Comparison of ENCODE assay signal across 29 cellular contexts in genomic region chr4:5755161-5755560, GRCh38.
"Had no signal": no experiment of that assay in that cellular context is flagged by ENCODE, and none has a peak within 500 bp of the region (broad histone marks: within the 10 kb centered on the region; RNA-seq: fewer than 3 reads in every experiment).

No MANE protein-coding gene starts in this region.

- H3K4me1 Mint-ChIP-seq: stimulated activated naive B cell treated with anti-CD40 and anti-IgM and Interleukin-4, amounts not matched to agents 10 μg/mL and 1 μg/mL and 100 μg/mL, for 72 hours had no signal

- ATAC-seq: body of pancreas; left lobe of liver; lower lobe of right lung; mucosa of descending colon; natural killer cell treated with Interleukin-12 subunit alpha and Interleukin-12 subunit beta and Interleukin-15 and Interleukin-18, amount 100 ng/mL, for 72 hours; pancreas; stimulated activated naive B cell treated with anti-CD40 and anti-IgM and Interleukin-4, amounts not matched to agents 10 μg/mL and 1 μg/mL and 100 μg/mL, for 72 hours had no signal

- H3K4me3 Mint-ChIP-seq: activated naive CD8-positive, alpha-beta T cell; dendritic cell treated with granulocyte-macrophage colony-stimulating factor and Interleukin-4, amounts not matched to agents 40 ng/mL and 50 ng/mL, for 4 days; natural killer cell treated with Interleukin-12 subunit alpha and Interleukin-12 subunit beta and Interleukin-15 and Interleukin-18, amount 100 ng/mL, for 72 hours; stimulated activated naive B cell treated with anti-CD40 and anti-IgM and Interleukin-4, amounts not matched to agents 10 μg/mL and 1 μg/mL and 100 μg/mL, for 72 hours had no signal

- H3K27me3 ChIP-seq: body of pancreas, cardiac muscle cell, esophagus muscularis mucosa, neutrophil, pancreas, stomach, thyroid gland had no signal

- H3K36me3 Mint-ChIP-seq: activated naive CD8-positive, alpha-beta T cell; natural killer cell treated with Interleukin-12 subunit alpha and Interleukin-12 subunit beta and Interleukin-15 and Interleukin-18, amount 100 ng/mL, for 72 hours; stimulated activated naive B cell treated with anti-CD40 and anti-IgM and Interleukin-4, amounts not matched to agents 10 μg/mL and 1 μg/mL and 100 μg/mL, for 72 hours had no signal

- H3K36me3 ChIP-seq: cardiac muscle cell, neutrophil, prostate gland had no signal

- H3K27me3 Mint-ChIP-seq: dendritic cell treated with granulocyte-macrophage colony-stimulating factor and Interleukin-4, amounts not matched to agents 40 ng/mL and 50 ng/mL, for 4 days; natural killer cell treated with Interleukin-12 subunit alpha and Interleukin-12 subunit beta and Interleukin-15 and Interleukin-18, amount 100 ng/mL, for 72 hours; stimulated activated naive B cell treated with anti-CD40 and anti-IgM and Interleukin-4, amounts not matched to agents 10 μg/mL and 1 μg/mL and 100 μg/mL, for 72 hours had no signal

- H3K4me3 ChIP-seq: body of pancreas, cardiac muscle cell, esophagus muscularis mucosa, lower lobe of right lung, mucosa of descending colon, pancreas, prostate gland, stomach, thyroid gland had no signal

- H3K9me3 Mint-ChIP-seq: dendritic cell treated with granulocyte-macrophage colony-stimulating factor and Interleukin-4, amounts not matched to agents 40 ng/mL and 50 ng/mL, for 4 days; natural killer cell treated with Interleukin-12 subunit alpha and Interleukin-12 subunit beta and Interleukin-15 and Interleukin-18, amount 100 ng/mL, for 72 hours; stimulated activated naive B cell treated with anti-CD40 and anti-IgM and Interleukin-4, amounts not matched to agents 10 μg/mL and 1 μg/mL and 100 μg/mL, for 72 hours had no signal

- H3K9me3 ChIP-seq: body of pancreas, lower lobe of right lung, mucosa of descending colon, neutrophil, pancreas, prostate gland, stomach, thyroid gland had no signal

- H3K27ac ChIP-seq: body of pancreas, cardiac muscle cell, esophagus muscularis mucosa, lower lobe of right lung, neutrophil, pancreas, prostate gland, stomach, thyroid gland, VCaP had no signal

- H3K27ac Mint-ChIP-seq: activated naive CD8-positive, alpha-beta T cell; dendritic cell treated with granulocyte-macrophage colony-stimulating factor and Interleukin-4, amounts not matched to agents 40 ng/mL and 50 ng/mL, for 4 days; natural killer cell treated with Interleukin-12 subunit alpha and Interleukin-12 subunit beta and Interleukin-15 and Interleukin-18, amount 100 ng/mL, for 72 hours; stimulated activated naive B cell treated with anti-CD40 and anti-IgM and Interleukin-4, amounts not matched to agents 10 μg/mL and 1 μg/mL and 100 μg/mL, for 72 hours had no signal

- H3K4me1 ChIP-seq: esophagus muscularis mucosa, lower lobe of right lung, pancreas, prostate gland, stomach, thyroid gland had no signal

- DNase-seq: activated CD4-positive, alpha-beta T cell treated with anti-CD3 and anti-CD28 coated beads for 4 hours; activated CD4-positive, alpha-beta T cell treated with anti-CD3 and anti-CD28 coated beads, Interleukin-2, amount 50 U/mL, for 4 hours; activated effector memory CD4-positive, alpha-beta T cell treated with Interleukin-2 at 50 U/mL for 16 hours; activated naive CD4-positive, alpha-beta T cell treated with Interleukin-2 at 50 U/mL for 16 hours; activated T-cell treated with anti-CD3 and anti-CD28 coated beads for 4 hours; anterior cingulate cortex; body of pancreas; effector CD4-positive, alpha-beta T cell; kidney glomerular epithelial cell; lower lobe of right lung; mesendoderm; mucosa of descending colon; pancreas; stimulated activated CD4-positive, alpha-beta T cell treated with anti-CD3 and anti-CD28 coated beads, Interleukin-15, amount 100 ng/mL, for 24 hours; stimulated activated CD4-positive, alpha-beta T cell treated with anti-CD3 and anti-CD28 coated beads, Interleukin-2, amount 100 ng/mL, for 24 hours; stimulated activated naive B cell treated with anti-CD40 and anti-IgM and Interleukin-4, amounts not matched to agents 10 μg/mL and 1 μg/mL and 100 μg/mL, for 72 hours; stomach; T-helper 1 cell; T-helper 9 cell; thyroid gland had no signal
